Comparison of ENCODE assay signal across 1 cellular context in the genomic region with DNA sequence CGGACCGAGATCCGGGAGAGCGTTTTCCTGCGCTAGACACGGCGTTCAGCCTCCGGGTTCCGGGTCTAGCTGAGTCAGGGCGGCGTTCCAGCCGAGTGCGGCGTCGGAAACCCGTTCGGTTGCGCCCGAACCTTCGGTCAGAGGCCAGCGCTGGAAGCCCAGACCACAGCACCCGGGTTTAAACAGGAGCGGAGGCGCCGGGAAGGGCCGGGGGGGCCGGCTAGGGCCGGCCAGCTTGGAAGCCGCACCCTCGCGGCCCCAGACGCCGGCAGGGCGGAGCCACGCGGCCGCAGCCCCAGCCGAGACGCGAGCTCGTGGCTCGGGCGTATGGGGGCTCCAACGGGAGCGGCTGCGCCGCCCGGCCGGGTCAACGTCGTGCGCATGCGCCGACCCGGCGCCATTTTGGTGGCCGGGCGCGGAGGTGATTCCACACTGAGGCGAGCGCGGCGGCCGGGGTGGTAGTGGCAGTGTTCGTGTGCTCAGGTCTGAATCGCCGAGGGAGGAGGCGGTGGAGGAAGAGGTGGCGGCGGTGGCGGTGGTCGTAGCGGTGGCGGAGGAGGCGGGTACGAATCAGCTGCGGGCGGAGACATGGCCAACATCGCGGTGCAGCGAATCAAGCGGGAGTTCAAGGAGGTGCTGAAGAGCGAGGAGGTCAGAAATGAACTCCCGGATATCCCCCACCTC.
TF ChIP-seq lines count a peak whose summit lies in the region.

Gene UBE2K (plus strand): TSS at position 397 of the 684 bp plus-strand sequence. CDS start 192 bp downstream, at position 589.

TF ChIP-seq in WTC11, 78 proteins besides CTCF, POLR2A, EP300 and RAD21 (continued from another document):
- TF ChIP-seq, protein P1, sequence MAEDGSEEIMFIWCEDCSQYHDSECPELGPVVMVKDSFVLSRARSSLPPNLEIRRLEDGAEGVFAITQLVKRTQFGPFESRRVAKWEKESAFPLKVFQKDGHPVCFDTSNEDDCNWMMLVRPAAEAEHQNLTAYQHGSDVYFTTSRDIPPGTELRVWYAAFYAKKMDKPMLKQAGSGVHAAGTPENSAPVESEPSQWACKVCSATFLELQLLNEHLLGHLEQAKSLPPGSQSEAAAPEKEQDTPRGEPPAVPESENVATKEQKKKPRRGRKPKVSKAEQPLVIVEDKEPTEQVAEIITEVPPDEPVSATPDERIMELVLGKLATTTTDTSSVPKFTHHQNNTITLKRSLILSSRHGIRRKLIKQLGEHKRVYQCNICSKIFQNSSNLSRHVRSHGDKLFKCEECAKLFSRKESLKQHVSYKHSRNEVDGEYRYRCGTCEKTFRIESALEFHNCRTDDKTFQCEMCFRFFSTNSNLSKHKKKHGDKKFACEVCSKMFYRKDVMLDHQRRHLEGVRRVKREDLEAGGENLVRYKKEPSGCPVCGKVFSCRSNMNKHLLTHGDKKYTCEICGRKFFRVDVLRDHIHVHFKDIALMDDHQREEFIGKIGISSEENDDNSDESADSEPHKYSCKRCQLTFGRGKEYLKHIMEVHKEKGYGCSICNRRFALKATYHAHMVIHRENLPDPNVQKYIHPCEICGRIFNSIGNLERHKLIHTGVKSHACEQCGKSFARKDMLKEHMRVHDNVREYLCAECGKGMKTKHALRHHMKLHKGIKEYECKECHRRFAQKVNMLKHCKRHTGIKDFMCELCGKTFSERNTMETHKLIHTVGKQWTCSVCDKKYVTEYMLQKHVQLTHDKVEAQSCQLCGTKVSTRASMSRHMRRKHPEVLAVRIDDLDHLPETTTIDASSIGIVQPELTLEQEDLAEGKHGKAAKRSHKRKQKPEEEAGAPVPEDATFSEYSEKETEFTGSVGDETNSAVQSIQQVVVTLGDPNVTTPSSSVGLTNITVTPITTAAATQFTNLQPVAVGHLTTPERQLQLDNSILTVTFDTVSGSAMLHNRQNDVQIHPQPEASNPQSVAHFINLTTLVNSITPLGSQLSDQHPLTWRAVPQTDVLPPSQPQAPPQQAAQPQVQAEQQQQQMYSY (CRISPR knock-in tag; IDR thresholded peaks at IDR 0.05): no peak
- 0 out of 2 replicates have a peak, but pooled peaks have one; percentile 12 for TF ChIP-seq FOXK1 (CRISPR knock-in tag; IDR thresholded peaks at IDR 0.05)
- no peak for TF ChIP-seq FOXP1 (CRISPR knock-in tag; IDR thresholded peaks at IDR 0.05; ENCODE audit: borderline replicate concordance)
- TF ChIP-seq, protein P2, sequence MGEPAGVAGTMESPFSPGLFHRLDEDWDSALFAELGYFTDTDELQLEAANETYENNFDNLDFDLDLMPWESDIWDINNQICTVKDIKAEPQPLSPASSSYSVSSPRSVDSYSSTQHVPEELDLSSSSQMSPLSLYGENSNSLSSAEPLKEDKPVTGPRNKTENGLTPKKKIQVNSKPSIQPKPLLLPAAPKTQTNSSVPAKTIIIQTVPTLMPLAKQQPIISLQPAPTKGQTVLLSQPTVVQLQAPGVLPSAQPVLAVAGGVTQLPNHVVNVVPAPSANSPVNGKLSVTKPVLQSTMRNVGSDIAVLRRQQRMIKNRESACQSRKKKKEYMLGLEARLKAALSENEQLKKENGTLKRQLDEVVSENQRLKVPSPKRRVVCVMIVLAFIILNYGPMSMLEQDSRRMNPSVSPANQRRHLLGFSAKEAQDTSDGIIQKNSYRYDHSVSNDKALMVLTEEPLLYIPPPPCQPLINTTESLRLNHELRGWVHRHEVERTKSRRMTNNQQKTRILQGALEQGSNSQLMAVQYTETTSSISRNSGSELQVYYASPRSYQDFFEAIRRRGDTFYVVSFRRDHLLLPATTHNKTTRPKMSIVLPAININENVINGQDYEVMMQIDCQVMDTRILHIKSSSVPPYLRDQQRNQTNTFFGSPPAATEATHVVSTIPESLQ (CRISPR knock-in tag; IDR thresholded peaks at IDR 0.05): no peak
- TF ChIP-seq MAX (CRISPR knock-in tag; IDR thresholded peaks at IDR 0.05): no peak; the same call in 1 of the 2 replicates
- TF ChIP-seq ZNF121 (CRISPR knock-in tag; IDR thresholded peaks at IDR 0.05): no peak
- no peak for TF ChIP-seq NFATC4 (CRISPR knock-in tag; IDR thresholded peaks at IDR 0.05)
- TF ChIP-seq PRRX2 (CRISPR knock-in tag; IDR thresholded peaks at IDR 0.05): no peak
- no peak for TF ChIP-seq JAZF1 (CRISPR knock-in tag; IDR thresholded peaks at IDR 0.05)
- TF ChIP-seq ATF1 (CRISPR knock-in tag; IDR thresholded peaks at IDR 0.05): no peak
- peak; percentile 59; the same call in 1 of the 2 replicates for TF ChIP-seq MYBL2 (CRISPR knock-in tag; IDR thresholded peaks at IDR 0.05)
- TF ChIP-seq ZNF263 (CRISPR knock-in tag; IDR thresholded peaks at IDR 0.05; ENCODE audit: low read depth): no peak
- no peak for TF ChIP-seq ZBTB21 (CRISPR knock-in tag; IDR thresholded peaks at IDR 0.05; ENCODE audit: borderline replicate concordance)
- TF ChIP-seq TEAD4 (CRISPR knock-in tag; IDR thresholded peaks at IDR 0.05): no peak
- TF ChIP-seq NR1H2 (CRISPR knock-in tag; IDR thresholded peaks at IDR 0.05): no peak
- TF ChIP-seq, protein P3, sequence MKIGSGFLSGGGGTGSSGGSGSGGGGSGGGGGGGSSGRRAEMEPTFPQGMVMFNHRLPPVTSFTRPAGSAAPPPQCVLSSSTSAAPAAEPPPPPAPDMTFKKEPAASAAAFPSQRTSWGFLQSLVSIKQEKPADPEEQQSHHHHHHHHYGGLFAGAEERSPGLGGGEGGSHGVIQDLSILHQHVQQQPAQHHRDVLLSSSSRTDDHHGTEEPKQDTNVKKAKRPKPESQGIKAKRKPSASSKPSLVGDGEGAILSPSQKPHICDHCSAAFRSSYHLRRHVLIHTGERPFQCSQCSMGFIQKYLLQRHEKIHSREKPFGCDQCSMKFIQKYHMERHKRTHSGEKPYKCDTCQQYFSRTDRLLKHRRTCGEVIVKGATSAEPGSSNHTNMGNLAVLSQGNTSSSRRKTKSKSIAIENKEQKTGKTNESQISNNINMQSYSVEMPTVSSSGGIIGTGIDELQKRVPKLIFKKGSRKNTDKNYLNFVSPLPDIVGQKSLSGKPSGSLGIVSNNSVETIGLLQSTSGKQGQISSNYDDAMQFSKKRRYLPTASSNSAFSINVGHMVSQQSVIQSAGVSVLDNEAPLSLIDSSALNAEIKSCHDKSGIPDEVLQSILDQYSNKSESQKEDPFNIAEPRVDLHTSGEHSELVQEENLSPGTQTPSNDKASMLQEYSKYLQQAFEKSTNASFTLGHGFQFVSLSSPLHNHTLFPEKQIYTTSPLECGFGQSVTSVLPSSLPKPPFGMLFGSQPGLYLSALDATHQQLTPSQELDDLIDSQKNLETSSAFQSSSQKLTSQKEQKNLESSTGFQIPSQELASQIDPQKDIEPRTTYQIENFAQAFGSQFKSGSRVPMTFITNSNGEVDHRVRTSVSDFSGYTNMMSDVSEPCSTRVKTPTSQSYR (CRISPR knock-in tag; IDR thresholded peaks at IDR 0.05): no peak
- peak; percentile 74; the same call in 1 of the 2 replicates for TF ChIP-seq HMGXB4 (CRISPR knock-in tag; IDR thresholded peaks at IDR 0.05)
- no peak for TF ChIP-seq ERG (CRISPR knock-in tag; IDR thresholded peaks at IDR 0.05)
- TF ChIP-seq JUN (CRISPR knock-in tag; IDR thresholded peaks at IDR 0.05): no peak
- TF ChIP-seq, protein P4, sequence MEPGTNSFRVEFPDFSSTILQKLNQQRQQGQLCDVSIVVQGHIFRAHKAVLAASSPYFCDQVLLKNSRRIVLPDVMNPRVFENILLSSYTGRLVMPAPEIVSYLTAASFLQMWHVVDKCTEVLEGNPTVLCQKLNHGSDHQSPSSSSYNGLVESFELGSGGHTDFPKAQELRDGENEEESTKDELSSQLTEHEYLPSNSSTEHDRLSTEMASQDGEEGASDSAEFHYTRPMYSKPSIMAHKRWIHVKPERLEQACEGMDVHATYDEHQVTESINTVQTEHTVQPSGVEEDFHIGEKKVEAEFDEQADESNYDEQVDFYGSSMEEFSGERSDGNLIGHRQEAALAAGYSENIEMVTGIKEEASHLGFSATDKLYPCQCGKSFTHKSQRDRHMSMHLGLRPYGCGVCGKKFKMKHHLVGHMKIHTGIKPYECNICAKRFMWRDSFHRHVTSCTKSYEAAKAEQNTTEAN (CRISPR knock-in tag; IDR thresholded peaks at IDR 0.05): peak; percentile 84; the same call in 1 of the 2 replicates
- TF ChIP-seq AFF4 (CRISPR knock-in tag; IDR thresholded peaks at IDR 0.05; ENCODE audit: borderline replicate concordance): no peak; the same call in 1 of the 2 replicates
- TF ChIP-seq MXD4 (CRISPR knock-in tag; IDR thresholded peaks at IDR 0.05; ENCODE audit: borderline replicate concordance): no peak
